In genomic region chr2:123485056-123485455, GRCh38 we compare ENCODE assay signal across 26 cellular contexts.
"Had no signal": no experiment of that assay in that cellular context is flagged by ENCODE, and none has a peak within 500 bp of the region (broad histone marks: within the 10 kb centered on the region; RNA-seq: fewer than 3 reads in every experiment).

No MANE protein-coding gene starts in this region.

- H3K9me3 ChIP-seq: suprapubic skin, testis, thoracic aorta, thyroid gland, tibial artery, tibial nerve, upper lobe of left lung, upper lobe of right lung, uterus, vagina had no signal

- H3K4me1 ChIP-seq: stomach, suprapubic skin, testis, thyroid gland, tibial artery, tibial nerve, transverse colon, upper lobe of left lung, upper lobe of right lung, uterus, vagina had no signal

- H3K27me3 ChIP-seq: stomach, suprapubic skin, testis, thyroid gland, tibial artery, tibial nerve, transverse colon, upper lobe of left lung, upper lobe of right lung, uterus, vagina had no signal

- H3K27ac ChIP-seq: stomach, suprapubic skin, testis, thoracic aorta, thyroid gland, tibial artery, tibial nerve, transverse colon, upper lobe of left lung, upper lobe of right lung, uterus, vagina had no signal

- ATAC-seq: stimulated activated effector memory CD8-positive, alpha-beta T cell treated with anti-CD3 and anti-CD28 coated beads, Interleukin-12 subunit alpha, Interleukin-12 subunit beta, amount 100 ng/mL, for 72 hours; stimulated activated memory B cell treated with anti-CD40 and anti-IgM and Interleukin-4, amounts not matched to agents 10 μg/mL and 1 μg/mL and 100 μg/mL, for 72 hours; stimulated activated naive B cell treated with anti-CD40 and anti-IgM and Interleukin-4, amounts not matched to agents 10 μg/mL and 1 μg/mL and 100 μg/mL, for 72 hours; stimulated activated naive CD8-positive, alpha-beta T cell treated with anti-CD3 and anti-CD28 coated beads, Interleukin-15, amount 100 ng/mL, for 72 hours; stimulated activated naive CD8-positive, alpha-beta T cell treated with anti-CD3 and anti-CD28 coated beads, Interleukin-15, Interleukin-2, amounts not matched to agents 100 U/mL and 50 U/mL, for 24 hours; upper lobe of right lung had no signal

- H3K4me3 ChIP-seq: stomach, suprapubic skin, testis, thoracic aorta, thyroid gland, tibial artery, tibial nerve, transverse colon, upper lobe of left lung, upper lobe of right lung, uterus, vagina had no signal

- H3K36me3 ChIP-seq: stomach, suprapubic skin, thoracic aorta, thyroid gland, tibial artery, tibial nerve, transverse colon, upper lobe of left lung, upper lobe of right lung, uterus, vagina had no signal

- DNase-seq: stimulated activated CD4-positive, alpha-beta T cell treated with anti-CD3 and anti-CD28 coated beads, Interleukin-2, amount 100 ng/mL, for 48 hours; stimulated activated CD4-positive, alpha-beta T cell treated with anti-CD3 and anti-CD28 coated beads, Interleukin-4, amount 100 ng/mL, for 1 hour; stimulated activated CD4-positive, alpha-beta T cell treated with anti-CD3 and anti-CD28 coated beads, Interleukin-4, amount 100 ng/mL, for 24 hours; stimulated activated CD4-positive, alpha-beta T cell treated with anti-CD3 and anti-CD28 coated beads, Interleukin-4, amount 100 ng/mL, for 4 hours; stimulated activated CD8-positive, alpha-beta memory T cell treated with anti-CD3 and anti-CD28 coated beads, Interleukin-4, amount 100 ng/mL, for 48 hours; stimulated activated naive B cell treated with anti-CD40 and anti-IgM and Interleukin-4, amounts not matched to agents 10 μg/mL and 1 μg/mL and 100 μg/mL, for 72 hours; stimulated activated naive CD4-positive, alpha-beta T cell; stimulated activated naive CD4-positive, alpha-beta T cell treated with Interleukin-2 at 50 U/mL for 16 hours; stimulated activated naive CD8-positive, alpha-beta T cell treated with anti-CD3 and anti-CD28 coated beads, Interleukin-15, amount 100 ng/mL, for 72 hours; stimulated activated naive CD8-positive, alpha-beta T cell treated with anti-CD3 and anti-CD28 coated beads, Interleukin-15, Interleukin-2, amounts not matched to agents 100 U/mL and 50 U/mL, for 24 hours; stomach; substantia nigra; testis; thyroid gland; tibial artery; transverse colon; trophoblast cell; upper lobe of left lung; upper lobe of right lung; uterus had no signal
